Comparison of ENCODE assay signal across 24 cellular contexts in genomic region chr6:14339711-14340590, GRCh38.
A peak's percentile ranks its signal among the peaks of the same experiment; 100 is the strongest.
DNase-seq lines count a peak whose midpoint lies in the region; ATAC-seq and TF ChIP-seq lines count a peak whose summit lies in the region.
"Had no signal": no experiment of that assay in that cellular context is flagged by ENCODE, and none has a peak within 500 bp of the region (broad histone marks: within the 10 kb centered on the region; RNA-seq: fewer than 3 reads in every experiment).

No MANE protein-coding gene starts in this region.

- H3K27ac ChIP-seq in endodermal cell (ENCODE audit: low read depth, low read length) = no peak overlapping the region
- H3K27ac ChIP-seq: C4-2B, colonic mucosa, PC-9 had no signal

- no peak for TF ChIP-seq CTCF in NB4 (IDR thresholded peaks at IDR 0.05; ENCODE audit: low read depth, low read length)
- no peak for TF ChIP-seq CTCF in endodermal cell (conservative IDR thresholded peaks at IDR 0.05)

- no peak overlapping the region for H3K9ac ChIP-seq in endodermal cell (ENCODE audit: extremely low read depth, low read length, poor library complexity, severe bottlenecking)

- no peaks in the 10 kb centered on the region for H3K4me1 ChIP-seq in endodermal cell (ENCODE audit: control insufficient read depth, insufficient read depth, low read length)
- H3K4me1 ChIP-seq: colonic mucosa had no signal

- DNase-seq in SKM-1 treated with dmso at 0.1 percent for 144 hours (lab: John Stamatoyannopoulos, UW; ENCODE audit: unreplicated experiment) (peak; percentile 10), SKM-1 (lab: John Stamatoyannopoulos, UW; ENCODE audit: unreplicated experiment) (no peak), NB4 (ENCODE audit: low read depth) (peak; percentile 46), endodermal cell (no peak), head of caudate nucleus (no peak), epidermal melanocyte (ENCODE audit: insufficient read length, low spot score) (no peak)
- DNase-seq: activated CD4-positive, alpha-beta T cell treated with anti-CD3 and anti-CD28 coated beads for 36 hours; activated naive CD4-positive, alpha-beta T cell; activated T-cell treated with anti-CD3 and anti-CD28 coated beads, Interleukin-2, amount 50 U/mL, for 4 hours; colonic mucosa; glutamatergic neuron; mesendoderm; naive thymus-derived CD4-positive, alpha-beta T cell; NCI-H1417 treated with DMSO at 0.1 percent for 48 hours; NCI-H526; PC-9; SHP77 treated with DMSO at 0.1 percent for 48 hours; spleen; stimulated activated CD4-positive, alpha-beta T cell treated with anti-CD3 and anti-CD28 coated beads, Interleukin-4, amount 100 ng/mL, for 4 hours; T-helper 1 cell; trophoblast cell had no signal

- ATAC-seq in HG03439 (IDR thresholded peaks at IDR 0.05; ENCODE audit: unreplicated experiment) (no peak), HG02798 (IDR thresholded peaks at IDR 0.05; ENCODE audit: poor library complexity, unreplicated experiment) (no peak)
- ATAC-seq: activated CD4-positive, alpha-beta T cell treated with anti-CD3 and anti-CD28 coated beads for 36 hours; activated T-cell treated with anti-CD3 and anti-CD28 coated beads, Interleukin-2, amount 50 U/mL, for 4 hours; naive thymus-derived CD4-positive, alpha-beta T cell had no signal

- H3K4me3 ChIP-seq in NB4 (ENCODE audit: low read depth, low read length) (no peak overlapping the region), endodermal cell (ENCODE audit: low read length) (no peak overlapping the region)
- H3K4me3 ChIP-seq: colonic mucosa, PC-9, spleen had no signal

- TF ChIP-seq POLR2A in NB4 (IDR thresholded peaks at IDR 0.05; ENCODE audit: extremely low read depth, insufficient read length) = no peak

- intact Hi-C loops in head of caudate nucleus (cut with DNase I) = no loop called here

- no peak overlapping the region for H3K4me3 Mint-ChIP-seq in endodermal cell
- H3K4me3 Mint-ChIP-seq: activated CD4-positive, alpha-beta T cell treated with anti-CD3 and anti-CD28 coated beads for 36 hours; activated T-cell treated with anti-CD3 and anti-CD28 coated beads, Interleukin-2, amount 50 U/mL, for 4 hours; naive thymus-derived CD4-positive, alpha-beta T cell had no signal

- H3K27me3 ChIP-seq in endodermal cell (ENCODE audit: control insufficient read depth, insufficient read depth, low read length, poor library complexity, severe bottlenecking) = no peaks in the 10 kb centered on the region
- H3K27me3 ChIP-seq: colonic mucosa, spleen had no signal

- no peaks in the 10 kb centered on the region for H3K9me3 Mint-ChIP-seq in endodermal cell

- H3K27ac Mint-ChIP-seq in endodermal cell = peak overlapping the region; percentile 29
- H3K27ac Mint-ChIP-seq: activated CD4-positive, alpha-beta T cell treated with anti-CD3 and anti-CD28 coated beads for 36 hours; naive thymus-derived CD4-positive, alpha-beta T cell had no signal

- H3K4me1 Mint-ChIP-seq in endodermal cell = peaks cover 9% of the 10 kb centered on the region

- WGBS in endodermal cell (ENCODE audit: insufficient coverage in 1 of 2, insufficient read length in 1 of 2), 2 experiments = 92 to 93% methylated on average over 4 of the region's 4 CpGs

- H3K9me3 ChIP-seq in endodermal cell (ENCODE audit: control insufficient read depth, low read length) = no peaks in the 10 kb centered on the region
- H3K9me3 ChIP-seq: colonic mucosa had no signal

- H3K36me3 Mint-ChIP-seq in endodermal cell (ENCODE audit: low read depth) = peaks cover 31% of the 10 kb centered on the region

- H3K36me3 ChIP-seq in endodermal cell (ENCODE audit: control insufficient read depth, insufficient read depth, low read length) = no peaks in the 10 kb centered on the region
- H3K36me3 ChIP-seq: colonic mucosa, spleen had no signal

- no peaks in the 10 kb centered on the region for H3K27me3 Mint-ChIP-seq in endodermal cell (ENCODE audit: insufficient read depth)
- H3K27me3 Mint-ChIP-seq: activated CD4-positive, alpha-beta T cell treated with anti-CD3 and anti-CD28 coated beads for 36 hours had no signal

Comparison
In these comparisons a context has a peak if more than half of its experiments do, and no peak if none do; other contexts are left out.
1. DNase-seq: peak in SKM-1 treated with dmso at 0.1 percent for 144 hours (single experiment) and NB4 (single experiment); none in SKM-1 (single experiment), endodermal cell (single experiment), head of caudate nucleus (0 of 42) and epidermal melanocyte (single experiment).